In the genomic region with DNA sequence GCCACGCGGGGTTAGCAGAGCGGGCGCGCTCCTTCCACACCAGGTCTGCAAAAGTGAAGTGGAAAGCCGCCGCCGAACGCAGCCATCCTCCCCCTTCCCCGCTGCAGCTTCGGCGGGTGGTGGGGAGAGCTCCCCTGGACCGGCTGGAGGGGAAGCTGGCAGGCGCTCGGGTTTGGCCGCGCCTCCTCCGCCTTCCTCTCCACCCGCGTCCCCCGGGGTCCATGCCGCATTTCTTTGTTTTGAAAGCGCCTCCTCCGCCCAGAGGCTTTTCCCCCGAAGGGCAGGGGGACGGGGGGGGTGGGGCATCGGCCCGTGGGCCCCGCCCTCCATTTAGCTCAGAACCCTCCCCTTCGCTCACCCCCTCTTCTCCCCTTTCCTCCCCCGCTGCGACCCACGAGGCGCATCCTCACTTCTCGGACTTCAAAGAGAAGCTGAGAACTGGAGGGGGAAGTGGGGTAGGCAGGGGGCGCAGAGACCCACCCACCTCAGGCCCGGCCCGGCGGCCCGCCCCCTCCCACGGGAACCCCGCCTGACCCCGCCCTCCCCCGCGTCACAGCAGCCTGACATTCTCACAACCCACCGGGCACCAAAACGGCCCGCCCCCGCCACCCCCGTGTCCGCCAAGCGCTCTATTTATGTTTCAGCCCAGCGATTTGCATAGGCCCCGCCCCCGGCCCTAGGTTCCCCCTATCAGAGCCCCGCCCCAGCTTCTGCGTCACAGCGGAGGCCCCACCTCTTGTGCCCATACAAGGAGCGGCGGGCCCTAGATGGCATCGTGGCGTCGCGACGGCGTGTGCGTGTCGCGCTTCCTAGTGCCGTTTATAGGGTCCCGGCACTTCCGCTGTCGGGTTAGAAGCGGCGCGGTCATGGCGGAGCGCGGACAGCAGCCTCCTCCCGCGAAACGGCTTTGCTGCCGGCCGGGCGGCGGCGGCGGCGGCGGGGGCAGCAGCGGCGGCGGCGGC, we compare ENCODE assay signal across 1 cellular context.
TF ChIP-seq lines count a peak whose summit lies in the region.

A gene (plus strand): TSS at position 852 of the 962 bp plus-strand sequence. CDS start 15 bp downstream, at position 867.

TF ChIP-seq in H1, 55 proteins besides CTCF, POLR2A, EP300 and RAD21:
- peak; percentile 41; the same call in 1 of the 2 replicates for TF ChIP-seq YY1 (IDR thresholded peaks at IDR 0.05; ENCODE audit: low read depth, low read length)
- TF ChIP-seq POLR2AphosphoS5 (IDR thresholded peaks at IDR 0.05; ENCODE audit: low read depth, low read length) = peak; percentile 96
- peak; percentile 62; the same call in 1 of the 2 replicates for TF ChIP-seq SP1 (IDR thresholded peaks at IDR 0.05; ENCODE audit: low read depth, low read length)
- TF ChIP-seq SIN3A (conservative IDR thresholded peaks at IDR 0.05 in 1 of 2, IDR thresholded peaks at IDR 0.05 in 1 of 2; ENCODE audit: low read depth in 1 of 2, low read length in 2 of 2) = peak; percentile 18 to 64; a peak in 1 of 4 replicates
- peak; percentile 82 for TF ChIP-seq BACH1 (IDR thresholded peaks at IDR 0.05; ENCODE audit: low read length)
- peak; percentile 100 for TF ChIP-seq SRF (IDR thresholded peaks at IDR 0.05; ENCODE audit: low read depth, low read length)
- TF ChIP-seq CREB1 (IDR thresholded peaks at IDR 0.05) = peak; percentile 98
- no peak for TF ChIP-seq ZNF274 (IDR thresholded peaks at IDR 0.05; ENCODE audit: borderline replicate concordance, extremely low read depth, low read length)
- TF ChIP-seq TBP (IDR thresholded peaks at IDR 0.05; ENCODE audit: low read depth, low read length) = peak; percentile 98
- TF ChIP-seq BCL11A (IDR thresholded peaks at IDR 0.05; ENCODE audit: low read depth in 2 of 2, low read length in 2 of 2) = no peak
- TF ChIP-seq SUZ12 (IDR thresholded peaks at IDR 0.05; ENCODE audit: low read length) = 0 out of 2 replicates have a peak, but pooled peaks have one; percentile 8
- TF ChIP-seq, protein P1, sequence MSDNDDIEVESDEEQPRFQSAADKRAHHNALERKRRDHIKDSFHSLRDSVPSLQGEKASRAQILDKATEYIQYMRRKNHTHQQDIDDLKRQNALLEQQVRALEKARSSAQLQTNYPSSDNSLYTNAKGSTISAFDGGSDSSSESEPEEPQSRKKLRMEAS (IDR thresholded peaks at IDR 0.05) = peak; percentile 30
- no peak for TF ChIP-seq CBX5 (IDR thresholded peaks at IDR 0.05; ENCODE audit: low read depth, low read length)
- TF ChIP-seq EGR1 (IDR thresholded peaks at IDR 0.05; ENCODE audit: borderline replicate concordance, low read depth, low read length) = no peak
- TF ChIP-seq HDAC2 (IDR thresholded peaks at IDR 0.05; ENCODE audit: borderline replicate concordance in 1 of 2, low read depth in 2 of 2, low read length in 2 of 2) = peak in 1 of 2 experiments; percentile 93; a peak in 3 of 4 replicates
- TF ChIP-seq TAF1 (IDR thresholded peaks at IDR 0.05; ENCODE audit: low read depth, low read length) = peak; percentile 100
- TF ChIP-seq KDM4A (IDR thresholded peaks at IDR 0.05; ENCODE audit: low read depth, low read length, severe bottlenecking) = peak; percentile 66
- no peak for TF ChIP-seq SP4 (IDR thresholded peaks at IDR 0.05; ENCODE audit: low read length)
- peak; percentile 2; the same call in 1 of the 2 replicates for TF ChIP-seq PHF8 (conservative IDR thresholded peaks at IDR 0.05; ENCODE audit: low read depth, low read length)
- TF ChIP-seq TAF7 (optimal IDR thresholded peaks at IDR 0.05; ENCODE audit: borderline replicate concordance, low read depth, low read length) = peak; percentile 98
